23 cellular contexts compared by ENCODE assay signal in genomic region chr1:53495608-53496345, GRCh38. TPM values are rescaled to one million over a fixed set of nuclear protein-coding genes. Genes with fewer than 3 reads are reported as not detected.
"Had no signal": no experiment of that assay in that cellular context is flagged by ENCODE, and none has a peak within 500 bp of the region (broad histone marks: within the 10 kb centered on the region; RNA-seq: fewer than 3 reads in every experiment).

No MANE protein-coding gene starts in this region.

- H3K4me1 ChIP-seq: breast epithelium had no signal

- H3K9me3 ChIP-seq: breast epithelium, stomach, thoracic aorta had no signal

- H3K4me3 ChIP-seq: breast epithelium, stomach, thoracic aorta had no signal

- H3K27ac ChIP-seq: breast epithelium, stomach, thoracic aorta had no signal

- H3K36me3 ChIP-seq: breast epithelium, stomach, thoracic aorta had no signal

- ATAC-seq: activated CD8-positive, alpha-beta T cell treated with anti-CD3 and anti-CD28 coated beads, Interleukin-2, amount 10 ng/mL, durations not matched to agents 7 days and 5 days; activated T-cell treated with anti-CD3 and anti-CD28 coated beads, Interleukin-2, amount 50 U/mL, for 72 hours; naive thymus-derived CD8-positive, alpha-beta T cell; T-helper 17 cell; WTC11 had no signal

- DNase-seq: activated CD4-positive, alpha-beta T cell treated with anti-CD3 and anti-CD28 coated beads for 4 hours; activated CD8-positive, alpha-beta memory T cell treated with anti-CD3 and anti-CD28 coated beads, Interleukin-2, amount 50 U/mL, for 4 hours; activated CD8-positive, alpha-beta T cell treated with anti-CD3 and anti-CD28 coated beads, Interleukin-2, amount 10 ng/mL, durations not matched to agents 7 days and 5 days; activated gamma-delta T cell treated with Interleukin-2 at 50 U/mL for 16 hours; activated naive CD8-positive, alpha-beta T cell treated with anti-CD3 and anti-CD28 coated beads for 36 hours; activated T-cell treated with anti-CD3 and anti-CD28 coated beads, Interleukin-2, amount 50 U/mL, for 72 hours; anterior cingulate cortex; cerebellar nuclear complex; endodermal cell; kidney glomerular epithelial cell; mesenchymal stem cell; naive thymus-derived CD8-positive, alpha-beta T cell; stomach; T-helper 17 cell had no signal

RNA-seq across cellular contexts. Expression of gene DMRTB1, which starts 36.6 kb away (rescaled TPM):
- total RNA-seq: activated CD8-positive, alpha-beta T cell treated with anti-CD3 and anti-CD28 coated beads, Interleukin-2, amount 10 ng/mL, durations not matched to agents 7 days and 5 days; activated naive CD8-positive, alpha-beta T cell treated with anti-CD3 and anti-CD28 coated beads for 36 hours; activated T-cell treated with anti-CD3 and anti-CD28 coated beads, Interleukin-2, amount 50 U/mL, for 72 hours; breast epithelium; dermis microvascular lymphatic vessel endothelial cell; endodermal cell; epithelial cell of proximal tubule; fibroblast of villous mesenchyme; liver; mucosa of gallbladder; naive thymus-derived CD8-positive, alpha-beta T cell; stomach; T-helper 17 cell; thoracic aorta; ureter had no signal
- polyA plus RNA-seq: liver; naive thymus-derived CD8-positive, alpha-beta T cell; stomach had no signal
